ENCODE assay signal across 25 cellular contexts in the genomic region with DNA sequence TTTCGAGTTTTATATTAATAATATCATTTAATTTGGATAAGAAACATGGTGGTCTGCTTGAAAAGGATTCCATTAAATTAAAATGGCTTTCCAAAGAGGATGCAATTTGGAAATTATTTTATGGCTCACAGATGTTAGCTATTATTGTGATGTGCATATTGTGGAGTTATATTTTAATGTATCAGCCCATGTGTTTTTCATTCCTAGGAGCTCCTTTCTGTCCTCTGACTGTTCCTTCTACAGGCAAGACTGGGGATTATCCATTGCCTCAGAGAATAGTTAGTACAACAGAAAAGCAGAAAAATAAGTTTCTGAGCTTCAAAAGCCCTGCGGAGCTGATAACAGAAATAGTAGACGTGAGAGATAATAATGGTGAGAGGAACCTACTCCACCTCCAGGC.
"Had no signal": no experiment of that assay in that cellular context is flagged by ENCODE, and none has a peak within 500 bp of the region (broad histone marks: within the 10 kb centered on the region; RNA-seq: fewer than 3 reads in every experiment).

No MANE protein-coding gene starts in this region.

- H3K4me1 ChIP-seq: foreskin keratinocyte, gastroesophageal sphincter, heart left ventricle, neural progenitor cell, parathyroid adenoma, right atrium auricular region, suprapubic skin, transverse colon, upper lobe of right lung, uterus had no signal

- H3K4me3 ChIP-seq: coronary artery, gastroesophageal sphincter, heart left ventricle, hepatocyte, lung, mucosa of descending colon, neural progenitor cell, right atrium auricular region, smooth muscle cell, suprapubic skin, transverse colon, upper lobe of right lung, uterus had no signal

- H3K9me3 ChIP-seq: gastroesophageal sphincter, heart left ventricle, mucosa of descending colon, right atrium auricular region, suprapubic skin, transverse colon, upper lobe of right lung, uterus had no signal

- DNase-seq: dermis blood vessel endothelial cell; effector memory CD4-positive, alpha-beta T cell; foreskin keratinocyte; heart left ventricle; kidney; mucosa of descending colon; naive B cell; stimulated activated CD4-positive, alpha-beta T cell treated with anti-CD3 and anti-CD28 coated beads, Interleukin-2, amount 100 ng/mL, for 24 hours; stimulated activated CD4-positive, alpha-beta T cell treated with anti-CD3 and anti-CD28 coated beads, Interleukin-4, amount 100 ng/mL, for 24 hours; stimulated activated naive CD8-positive, alpha-beta T cell treated with anti-CD3 and anti-CD28 coated beads, Interleukin-15, Interleukin-2, amounts not matched to agents 100 U/mL and 50 U/mL, for 24 hours; transverse colon; upper lobe of right lung; uterus had no signal

- ATAC-seq: foreskin keratinocyte; gastroesophageal sphincter; heart left ventricle; left lobe of liver; mucosa of descending colon; natural killer cell treated with Interleukin-12 subunit alpha and Interleukin-12 subunit beta and Interleukin-15 and Interleukin-18, amount 100 ng/mL, for 72 hours; stimulated activated memory B cell treated with anti-CD40 and anti-IgM and Interleukin-4, amounts not matched to agents 10 μg/mL and 1 μg/mL and 100 μg/mL, for 72 hours; stimulated activated naive CD8-positive, alpha-beta T cell treated with anti-CD3 and anti-CD28 coated beads, Interleukin-15, Interleukin-2, amounts not matched to agents 100 U/mL and 50 U/mL, for 24 hours; upper lobe of right lung had no signal

- H3K27ac ChIP-seq: coronary artery, foreskin keratinocyte, gastroesophageal sphincter, heart left ventricle, hepatocyte, neural progenitor cell, parathyroid adenoma, right atrium auricular region, suprapubic skin, transverse colon, upper lobe of right lung, uterus had no signal

- H3K27me3 ChIP-seq: foreskin keratinocyte, gastroesophageal sphincter, heart left ventricle, hepatocyte, neural progenitor cell, right atrium auricular region, suprapubic skin, transverse colon, upper lobe of right lung, uterus had no signal

- H3K36me3 ChIP-seq: gastroesophageal sphincter, heart left ventricle, neural progenitor cell, right atrium auricular region, suprapubic skin, transverse colon, upper lobe of right lung, uterus had no signal
